Comparison of ENCODE assay signal across 17 cellular contexts in genomic region chr2:15388406-15389325, GRCh38.
"Had no signal": no experiment of that assay in that cellular context is flagged by ENCODE, and none has a peak within 500 bp of the region (broad histone marks: within the 10 kb centered on the region; RNA-seq: fewer than 3 reads in every experiment).

No MANE protein-coding gene starts in this region.

- H3K27me3 ChIP-seq: brain microvascular endothelial cell, gastroesophageal sphincter, heart right ventricle, thyroid gland had no signal

- ATAC-seq: activated T-cell treated with anti-CD3 and anti-CD28 coated beads, Interleukin-2, amount 50 U/mL, for 72 hours; gastroesophageal sphincter; natural killer cell treated with Interleukin-12 subunit alpha and Interleukin-12 subunit beta and Interleukin-15 and Interleukin-18, amount 100 ng/mL, for 72 hours had no signal

- H3K27ac ChIP-seq: brain microvascular endothelial cell, coronary artery, gastroesophageal sphincter, heart right ventricle, left ventricle myocardium inferior, thyroid gland had no signal

- H3K27ac Mint-ChIP-seq: activated T-cell treated with anti-CD3 and anti-CD28 coated beads, Interleukin-2, amount 50 U/mL, for 72 hours; natural killer cell treated with Interleukin-12 subunit alpha and Interleukin-12 subunit beta and Interleukin-15 and Interleukin-18, amount 100 ng/mL, for 72 hours had no signal

- H3K4me3 ChIP-seq: coronary artery, gastroesophageal sphincter, heart right ventricle, left ventricle myocardium inferior, thyroid gland had no signal

- H3K9me3 Mint-ChIP-seq: activated T-cell treated with anti-CD3 and anti-CD28 coated beads, Interleukin-2, amount 50 U/mL, for 72 hours; natural killer cell treated with Interleukin-12 subunit alpha and Interleukin-12 subunit beta and Interleukin-15 and Interleukin-18, amount 100 ng/mL, for 72 hours had no signal

- H3K36me3 ChIP-seq: thyroid gland had no signal

- H3K4me3 Mint-ChIP-seq: activated T-cell treated with anti-CD3 and anti-CD28 coated beads, Interleukin-2, amount 50 U/mL, for 72 hours; natural killer cell treated with Interleukin-12 subunit alpha and Interleukin-12 subunit beta and Interleukin-15 and Interleukin-18, amount 100 ng/mL, for 72 hours had no signal

- H3K27me3 Mint-ChIP-seq: natural killer cell treated with Interleukin-12 subunit alpha and Interleukin-12 subunit beta and Interleukin-15 and Interleukin-18, amount 100 ng/mL, for 72 hours had no signal

- H3K9me3 ChIP-seq: heart right ventricle, thyroid gland had no signal

- DNase-seq: activated CD4-positive, alpha-beta T cell treated with anti-CD3 and anti-CD28 coated beads, Interleukin-2, amount 50 U/mL, for 4 hours; activated effector memory CD4-positive, alpha-beta T cell treated with anti-CD3 and anti-CD28 coated beads, Interleukin-2, amount 50 U/mL, for 16 hours; activated naive CD4-positive, alpha-beta T cell treated with anti-CD3 and anti-CD28 coated beads, Interleukin-2, amount 50 U/mL, for 16 hours; activated T-cell treated with anti-CD3 and anti-CD28 coated beads, Interleukin-2, amount 50 U/mL, for 72 hours; aorta; brain microvascular endothelial cell; heart right ventricle; kidney glomerular epithelial cell; left ventricle myocardium inferior; stimulated activated CD4-positive, alpha-beta T cell treated with anti-CD3 and anti-CD28 coated beads, Interleukin-12 subunit alpha, Interleukin-12 subunit beta, amount 100 ng/mL, for 4 hours; stimulated activated CD4-positive, alpha-beta T cell treated with anti-CD3 and anti-CD28 coated beads, Interleukin-1b, Interleukin-23, amount 100 ng/mL, for 48 hours; stimulated activated CD8-positive, alpha-beta memory T cell treated with anti-CD3 and anti-CD28 coated beads, Interleukin-4, amount 100 ng/mL, for 48 hours; stimulated activated naive CD4-positive, alpha-beta T cell treated with Interleukin-2 at 50 U/mL for 16 hours; thyroid gland had no signal

- H3K4me1 ChIP-seq: gastroesophageal sphincter, heart right ventricle, left ventricle myocardium inferior, thyroid gland had no signal
